ENCODE assay signal across 32 cellular contexts in genomic region chr14:77337880-77338279, GRCh38. TPM values are rescaled to one million over a fixed set of nuclear protein-coding genes. Genes with fewer than 3 reads are reported as not detected.
"Had no signal": no experiment of that assay in that cellular context is flagged by ENCODE, and none has a peak within 500 bp of the region (broad histone marks: within the 10 kb centered on the region; RNA-seq: fewer than 3 reads in every experiment).

No MANE protein-coding gene starts in this region.

- H3K4me2 ChIP-seq: neural progenitor cell had no signal

- H3K4me1 Mint-ChIP-seq: activated naive CD4-positive, alpha-beta T cell treated with anti-CD3 and anti-CD28 coated beads, Interleukin-2, amount 50 U/mL, for 24 hours; activated naive CD8-positive, alpha-beta T cell treated with anti-CD3 and anti-CD28 coated beads, Interleukin-2, amount 50 U/mL, for 24 hours; central memory CD8-positive, alpha-beta T cell; immature natural killer cell; neural progenitor cell had no signal

- H3K4me3 ChIP-seq: esophagus squamous epithelium, neural progenitor cell, right atrium auricular region, spleen, suprapubic skin, tibial artery, upper lobe of right lung had no signal

- FAIRE-seq: bronchial epithelial cell, endometrium, kidney had no signal

- H3K79me2 ChIP-seq: parathyroid adenoma had no signal

- H3K27me3 ChIP-seq: esophagus squamous epithelium, neural progenitor cell, right atrium auricular region, spleen, suprapubic skin, tibial artery, upper lobe of right lung had no signal

- H3K9ac ChIP-seq: neural progenitor cell, parathyroid adenoma had no signal

- H3K9me3 Mint-ChIP-seq: activated naive CD4-positive, alpha-beta T cell treated with anti-CD3 and anti-CD28 coated beads, Interleukin-2, amount 50 U/mL, for 24 hours; activated naive CD8-positive, alpha-beta T cell treated with anti-CD3 and anti-CD28 coated beads, Interleukin-2, amount 50 U/mL, for 24 hours; activated T-helper 1 cell treated with anti-CD3 and anti-CD28 coated beads, Interleukin-12 subunit alpha, Interleukin-12 subunit beta, Interleukin-2, Interleukin-4 antibody, amounts not matched to agents 30 ng/mL and 10 ng/mL and 1 ng/mL, durations not matched to agents 14 hours and 24 hours and 36 hours; central memory CD8-positive, alpha-beta T cell; dendritic cell treated with granulocyte-macrophage colony-stimulating factor and Interleukin-4, amounts not matched to agents 40 ng/mL and 50 ng/mL, for 4 days; immature natural killer cell; naive thymus-derived CD4-positive, alpha-beta T cell; neural progenitor cell had no signal

- H3K36me3 ChIP-seq: neural progenitor cell had no signal

- H3K4me3 Mint-ChIP-seq: activated naive CD4-positive, alpha-beta T cell treated with anti-CD3 and anti-CD28 coated beads, Interleukin-2, amount 50 U/mL, for 24 hours; activated naive CD8-positive, alpha-beta T cell treated with anti-CD3 and anti-CD28 coated beads, Interleukin-2, amount 50 U/mL, for 24 hours; activated T-helper 1 cell treated with anti-CD3 and anti-CD28 coated beads, Interleukin-12 subunit alpha, Interleukin-12 subunit beta, Interleukin-2, Interleukin-4 antibody, amounts not matched to agents 30 ng/mL and 10 ng/mL and 1 ng/mL, durations not matched to agents 14 hours and 24 hours and 36 hours; central memory CD8-positive, alpha-beta T cell; dendritic cell treated with granulocyte-macrophage colony-stimulating factor and Interleukin-4, amounts not matched to agents 40 ng/mL and 50 ng/mL, for 4 days; immature natural killer cell; naive thymus-derived CD4-positive, alpha-beta T cell; neural progenitor cell had no signal

- DNase-seq: activated CD4-positive, alpha-beta T cell treated with anti-CD3 and anti-CD28 coated beads for 48 hours; activated CD4-positive, alpha-beta T cell treated with anti-CD3 and anti-CD28 coated beads, Interleukin-2, amount 50 U/mL, for 48 hours; activated CD8-positive, alpha-beta memory T cell treated with anti-CD3 and anti-CD28 coated beads for 24 hours; activated CD8-positive, alpha-beta memory T cell treated with anti-CD3 and anti-CD28 coated beads, Interleukin-2, amount 50 U/mL, for 4 hours; activated gamma-delta T cell treated with Interleukin-2 at 50 U/mL for 16 hours; activated naive CD8-positive, alpha-beta T cell treated with anti-CD3 and anti-CD28 coated beads, Interleukin-2, amount 50 U/mL, for 24 hours; activated T-cell treated with anti-CD3 and anti-CD28 coated beads, Interleukin-2, amount 50 U/mL, for 1 hour; amygdala; effector CD4-positive, alpha-beta T cell; esophagus squamous epithelium; foreskin melanocyte; immature natural killer cell; kidney; left colon; mammary epithelial cell; naive thymus-derived CD4-positive, alpha-beta T cell; occipital lobe; spleen; stimulated activated naive CD4-positive, alpha-beta T cell; tibial artery; upper lobe of right lung had no signal

- H3K27me3 Mint-ChIP-seq: activated naive CD4-positive, alpha-beta T cell treated with anti-CD3 and anti-CD28 coated beads, Interleukin-2, amount 50 U/mL, for 24 hours; activated naive CD8-positive, alpha-beta T cell treated with anti-CD3 and anti-CD28 coated beads, Interleukin-2, amount 50 U/mL, for 24 hours; central memory CD8-positive, alpha-beta T cell; dendritic cell treated with granulocyte-macrophage colony-stimulating factor and Interleukin-4, amounts not matched to agents 40 ng/mL and 50 ng/mL, for 4 days; naive thymus-derived CD4-positive, alpha-beta T cell had no signal

- H3K9me3 ChIP-seq: esophagus squamous epithelium, right atrium auricular region, spleen, suprapubic skin, tibial artery, upper lobe of right lung had no signal

- H3K27ac ChIP-seq: esophagus squamous epithelium, neural progenitor cell, parathyroid adenoma, right atrium auricular region, spleen, suprapubic skin, tibial artery, upper lobe of right lung had no signal

- H2AFZ ChIP-seq: neural progenitor cell, parathyroid adenoma had no signal

- H3K27ac Mint-ChIP-seq: activated naive CD4-positive, alpha-beta T cell treated with anti-CD3 and anti-CD28 coated beads, Interleukin-2, amount 50 U/mL, for 24 hours; activated naive CD8-positive, alpha-beta T cell treated with anti-CD3 and anti-CD28 coated beads, Interleukin-2, amount 50 U/mL, for 24 hours; activated T-helper 1 cell treated with anti-CD3 and anti-CD28 coated beads, Interleukin-12 subunit alpha, Interleukin-12 subunit beta, Interleukin-2, Interleukin-4 antibody, amounts not matched to agents 30 ng/mL and 10 ng/mL and 1 ng/mL, durations not matched to agents 14 hours and 24 hours and 36 hours; dendritic cell treated with granulocyte-macrophage colony-stimulating factor and Interleukin-4, amounts not matched to agents 40 ng/mL and 50 ng/mL, for 4 days; immature natural killer cell; neural progenitor cell had no signal

- ATAC-seq: activated naive CD8-positive, alpha-beta T cell treated with anti-CD3 and anti-CD28 coated beads, Interleukin-2, amount 50 U/mL, for 24 hours; left colon; naive thymus-derived CD4-positive, alpha-beta T cell; upper lobe of right lung had no signal

- H3K4me1 ChIP-seq: esophagus squamous epithelium, neural progenitor cell, right atrium auricular region, spleen, suprapubic skin, tibial artery, upper lobe of right lung had no signal

RNA-seq across cellular contexts. Expression of gene SAMD15, which starts 39.3 kb away (rescaled TPM):
- total RNA-seq: T-helper 1 cell treated with Interleukin-12 subunit alpha and Interleukin-12 subunit beta and Interleukin-4 antibody, amounts not matched to agents 30 ng/mL and 1 ng/mL, for 36 hours had no signal
- polyA plus RNA-seq: naive thymus-derived CD4-positive, alpha-beta T cell had no signal
